ENCODE assay signal across 1 cellular context in genomic region chr22:43088616-43088978, GRCh38.
TF ChIP-seq lines count a peak whose summit lies in the region.

No MANE protein-coding gene starts in this region.

TF ChIP-seq in HCT116, 20 proteins besides CTCF, POLR2A, EP300 and RAD21 (continued from another document):
- TF ChIP-seq EGR1 (IDR thresholded peaks at IDR 0.05; ENCODE audit: low read depth): no peak
